9 cellular contexts compared by ENCODE assay signal in genomic region chr1:182430263-182431068, GRCh38. TPM values are rescaled to one million over a fixed set of nuclear protein-coding genes. Genes with fewer than 3 reads are reported as not detected.
DNase-seq lines count a peak whose midpoint lies in the region; ATAC-seq, FAIRE-seq and TF ChIP-seq lines count a peak whose summit lies in the region.
"Had no signal": no experiment of that assay in that cellular context is flagged by ENCODE, and none has a peak within 500 bp of the region (broad histone marks: within the 10 kb centered on the region; RNA-seq: fewer than 3 reads in every experiment).

No MANE protein-coding gene starts in this region.

- TF ChIP-seq CTCF in GM13976 (IDR thresholded peaks at IDR 0.05; ENCODE audit: borderline replicate concordance, control extremely low read depth, extremely low read depth, insufficient read depth, missing control alignments), result no peak
- TF ChIP-seq CTCF in pancreas (IDR thresholded peaks at IDR 0.05), result no peak
- no peak for TF ChIP-seq CTCF in osteocyte (IDR thresholded peaks at IDR 0.05)

- WGBS in pancreas, 2 donors, result 72 to 80% methylated on average over 11 of the region's 11 CpGs

- H3K36me3 ChIP-seq in pancreas, result no peaks in the 10 kb centered on the region

- H3K4me3 Mint-ChIP-seq in T-helper 17 cell (no peak overlapping the region), memory B cell (no peak overlapping the region), osteocyte (ENCODE audit: unreplicated experiment) (no peak overlapping the region)

- H3K27ac Mint-ChIP-seq in T-helper 17 cell, result no peak overlapping the region
- peak overlapping the region; percentile 7 for H3K27ac Mint-ChIP-seq in memory B cell
- H3K27ac Mint-ChIP-seq in osteocyte (ENCODE audit: unreplicated experiment), result no peak overlapping the region

- H3K4me3 ChIP-seq in pancreas, result no peak overlapping the region

- H3K4me1 Mint-ChIP-seq in T-helper 17 cell (peaks cover 19% of the 10 kb centered on the region), memory B cell (peaks cover 9% of the 10 kb centered on the region), osteocyte (ENCODE audit: unreplicated experiment) (no peaks in the 10 kb centered on the region)

- H3K9me3 Mint-ChIP-seq in memory B cell (no peaks in the 10 kb centered on the region), osteocyte (ENCODE audit: unreplicated experiment) (no peaks in the 10 kb centered on the region)

- H3K36me3 Mint-ChIP-seq in T-helper 17 cell (ENCODE audit: low read depth), result no peaks in the 10 kb centered on the region
- H3K36me3 Mint-ChIP-seq in memory B cell, result no peaks in the 10 kb centered on the region
- no peaks in the 10 kb centered on the region for H3K36me3 Mint-ChIP-seq in osteocyte (ENCODE audit: unreplicated experiment)

- DNase-seq in GM13976 (ENCODE audit: low spot score) (peak; percentile 65), T-helper 17 cell (no peak), memory B cell (ENCODE audit: low spot score in 2 of 2) (no peak), NCI-H510A (lab: John Stamatoyannopoulos, UW) (no peak), NCI-H82 treated with DMSO at 0.1 percent for 48 hours (lab: John Stamatoyannopoulos, UW; ENCODE audit: unreplicated experiment) (no peak), pancreas (no peak), osteocyte (ENCODE audit: extremely low spot score, unreplicated experiment) (no peak)

- H3K27ac ChIP-seq in pancreas, result no peak overlapping the region

- ATAC-seq in HG03095 (IDR thresholded peaks at IDR 0.05; ENCODE audit: unreplicated experiment) (peak; percentile 43), T-helper 17 cell (peak; percentile 91), memory B cell (ENCODE audit: low read depth) (peak; percentile 74), pancreas (no peak)

- FAIRE-seq in pancreas (lab: Jason Lieb, UNC), result no peak

- H3K27me3 Mint-ChIP-seq in T-helper 17 cell, result no peaks in the 10 kb centered on the region
- H3K27me3 Mint-ChIP-seq in memory B cell, result no peaks in the 10 kb centered on the region
- peaks cover 18% of the 10 kb centered on the region for H3K27me3 Mint-ChIP-seq in osteocyte (ENCODE audit: unreplicated experiment)

- H3K9me3 ChIP-seq in T-helper 17 cell (ENCODE audit: control insufficient read depth, low read length, poor library complexity, severe bottlenecking) (no peaks in the 10 kb centered on the region), pancreas (no peaks in the 10 kb centered on the region)

- H3K27me3 ChIP-seq in pancreas, result no peaks in the 10 kb centered on the region

- in situ Hi-C loops in GM13976 (cut with MboI; ENCODE audit: low sequenced_read_pairs, unreplicated experiment), result no loop called here

- no peaks in the 10 kb centered on the region for H3K4me1 ChIP-seq in pancreas

- intact Hi-C loops in pancreas (cut with DNase I), result no loop called here

RNA-seq across cellular contexts. Expression of gene RGSL1, which starts 19.5 kb away (rescaled TPM):
- not detected for total RNA-seq in T-helper 17 cell
- not detected for total RNA-seq in pancreas
- not detected for polyA plus RNA-seq in pancreas
- total RNA-seq in osteocyte, result not detected in 2 replicates
- total RNA-seq: pulmonary artery endothelial cell had no signal

RNA-seq across cellular contexts. Expression of gene TEDDM1, which starts 30.0 kb away (rescaled TPM):
- total RNA-seq in T-helper 17 cell (not detected), pancreas (not detected), osteocyte (not detected in 2 replicates)
- under 1 TPM in 1 of 2 donors, not detected in 1; 0.05 TPM for polyA plus RNA-seq in pancreas
- total RNA-seq: pulmonary artery endothelial cell had no signal

RNA-seq across cellular contexts. Expression of gene GLUL, which starts 38.9 kb away (rescaled TPM):
- total RNA-seq in T-helper 17 cell (100 to 1,000 TPM; 106 to 127 TPM), pancreas (100 to 1,000 TPM; 261 to 512 (median 332) TPM), osteocyte (253 and 267 TPM in 2 replicates)
- 100 to 1,000 TPM; 178 to 237 TPM for polyA plus RNA-seq in pancreas

Comparison
In these comparisons a context has a peak if more than half of its experiments do, and no peak if none do; other contexts are left out.
1. ATAC-seq: peak in HG03095 (single experiment), T-helper 17 cell (single experiment) and memory B cell (single experiment); none in pancreas (0 of 4).